17 cellular contexts compared by ENCODE assay signal in genomic region chr12:29742646-29743045, GRCh38. TPM values are rescaled to one million over a fixed set of nuclear protein-coding genes. Genes with fewer than 3 reads are reported as not detected.
DNase-seq lines count a peak whose midpoint lies in the region; ATAC-seq and TF ChIP-seq lines count a peak whose summit lies in the region.
"Had no signal": no experiment of that assay in that cellular context is flagged by ENCODE, and none has a peak within 500 bp of the region (broad histone marks: within the 10 kb centered on the region; RNA-seq: fewer than 3 reads in every experiment).

No MANE protein-coding gene starts in this region.

- H4K20me1 ChIP-seq in IMR-90 (ENCODE audit: insufficient read depth, low read length): peaks cover 3% of the 10 kb centered on the region; the same call in 1 of the 2 replicates

- H4K5ac ChIP-seq in IMR-90 (ENCODE audit: low read depth, low read length): peak overlapping the region; percentile 87; the same call in 1 of the 2 replicates

- H3K56ac ChIP-seq in IMR-90 (ENCODE audit: extremely low read depth, insufficient read depth, low read length): no peak overlapping the region

- H3K9me3 ChIP-seq in IMR-90 (ENCODE audit: control insufficient read depth, insufficient read depth, low read length) (no peaks in the 10 kb centered on the region), psoas muscle (no peaks in the 10 kb centered on the region)
- H3K9me3 ChIP-seq: SJCRH30 had no signal

- H3K79me1 ChIP-seq in IMR-90 (ENCODE audit: low read depth in 1 of 2, low read length in 2 of 2): peaks cover 0 to 27% of the 10 kb centered on the region in 2 experiments; a peak in 2 of 4 replicates

- H4K8ac ChIP-seq in IMR-90 (ENCODE audit: low read depth in 2 of 2, low read length in 2 of 2): peak overlapping the region in 1 of 2 experiments; percentile 73; a peak in 1 of 4 replicates

- no peaks in the 10 kb centered on the region for H3K27me3 ChIP-seq in ACC112 (ENCODE audit: insufficient read depth, low read length)
- no peaks in the 10 kb centered on the region for H3K27me3 ChIP-seq in IMR-90 (ENCODE audit: control insufficient read depth, insufficient read depth, low read length)
- no peaks in the 10 kb centered on the region for H3K27me3 ChIP-seq in psoas muscle (ENCODE audit: insufficient read depth in 3 of 3, low read length in 2 of 3)
- H3K27me3 ChIP-seq: SJCRH30 had no signal

- H3K79me2 ChIP-seq in ACC112 (ENCODE audit: control insufficient read depth, insufficient read depth, low read length, unreplicated experiment): peaks cover 37% of the 10 kb centered on the region

- H3K4ac ChIP-seq in IMR-90 (ENCODE audit: low read depth, low read length): peak overlapping the region; percentile 84; the same call in 1 of the 2 replicates

- peaks cover 2% of the 10 kb centered on the region for H3K27me3 Mint-ChIP-seq in activated T-cell treated with anti-CD3 and anti-CD28 coated beads, Interleukin-2, amount 50 U/mL, for 4 hours (ENCODE audit: low read depth)
- H3K27me3 Mint-ChIP-seq: CD4-positive, CD25-positive, alpha-beta regulatory T cell had no signal

- no peak overlapping the region for H2AK5ac ChIP-seq in IMR-90 (ENCODE audit: low read depth, low read length)

- H3K9me3 Mint-ChIP-seq in activated T-cell treated with anti-CD3 and anti-CD28 coated beads, Interleukin-2, amount 50 U/mL, for 4 hours: no peaks in the 10 kb centered on the region

- TF ChIP-seq RAD21 in IMR-90 (IDR thresholded peaks at IDR 0.05; ENCODE audit: low read length): no peak

- DNase-seq in IMR-90 (no peak), epithelial cell of prostate (ENCODE audit: low read depth, low spot score) (no peak), psoas muscle (no peak), lower leg skin (ENCODE audit: low spot score in 2 of 2) (no peak), coronary artery (ENCODE audit: low spot score) (no peak)
- DNase-seq in activated T-cell treated with anti-CD3 and anti-CD28 coated beads, Interleukin-2, amount 50 U/mL, for 4 hours: no peak
- DNase-seq: ACHN; Calu3; CD4-positive, CD25-positive, alpha-beta regulatory T cell; DMS79 treated with DMSO at 0.1 percent for 48 hours; GDM1; NCI-H1930; NCI-H524; SJCRH30 had no signal

- no peaks in the 10 kb centered on the region for H3K4me1 Mint-ChIP-seq in activated T-cell treated with anti-CD3 and anti-CD28 coated beads, Interleukin-2, amount 50 U/mL, for 4 hours (ENCODE audit: low read depth)
- H3K4me1 Mint-ChIP-seq: CD4-positive, CD25-positive, alpha-beta regulatory T cell had no signal

- H3K23ac ChIP-seq in IMR-90 (ENCODE audit: low read depth, low read length): peak overlapping the region; percentile 39; the same call in 1 of the 2 replicates

- H3K14ac ChIP-seq in IMR-90 (replicated peaks; ENCODE audit: low read depth, low read length): 0 out of 2 replicates have a peak overlapping the region, but pooled peaks have one; percentile 53

- no peak overlapping the region for H3K4me3 Mint-ChIP-seq in activated T-cell treated with anti-CD3 and anti-CD28 coated beads, Interleukin-2, amount 50 U/mL, for 4 hours
- H3K4me3 Mint-ChIP-seq: CD4-positive, CD25-positive, alpha-beta regulatory T cell had no signal

- peak overlapping the region; percentile 86 for H2BK20ac ChIP-seq in IMR-90 (ENCODE audit: low read depth, low read length)

- peak overlapping the region; percentile 80 for H2BK5ac ChIP-seq in IMR-90 (ENCODE audit: low read depth, low read length, poor library complexity, severe bottlenecking)

- in situ Hi-C loops in IMR-90 (cut with MboI; ENCODE audit: low sequenced_read_pairs): no loop called here

- H3K4me1 ChIP-seq in ACC112 (ENCODE audit: control insufficient read depth, insufficient read depth, low read length, unreplicated experiment): peaks cover 76% of the 10 kb centered on the region
- peaks cover 17% of the 10 kb centered on the region for H3K4me1 ChIP-seq in IMR-90 (ENCODE audit: control insufficient read depth, insufficient read depth, low read length)
- H3K4me1 ChIP-seq in psoas muscle: peaks cover 63% of the 10 kb centered on the region

- ATAC-seq in IMR-90 (ENCODE audit: low read depth) (no peak), psoas muscle (no peak), GM19035 (IDR thresholded peaks at IDR 0.05; ENCODE audit: unreplicated experiment) (no peak)
- no peak for ATAC-seq in activated T-cell treated with anti-CD3 and anti-CD28 coated beads, Interleukin-2, amount 50 U/mL, for 4 hours
- ATAC-seq: HepG2 had no signal

- H3K4me3 ChIP-seq in ACC112 (ENCODE audit: low read depth, low read length) (peak overlapping the region; percentile 59; the same call in 1 of the 2 replicates), IMR-90 (ENCODE audit: insufficient read depth, low read depth, low read length) (no peak overlapping the region), psoas muscle (no peak overlapping the region), lower leg skin (ENCODE audit: low read depth, poor library complexity, severe bottlenecking) (no peak overlapping the region), coronary artery (no peak overlapping the region)
- H3K4me3 ChIP-seq: SJCRH30 had no signal

- H3K9me1 ChIP-seq in IMR-90 (ENCODE audit: insufficient read depth, low read length): peaks cover 6% of the 10 kb centered on the region; the same call in 1 of the 2 replicates

- H2BK120ac ChIP-seq in IMR-90 (ENCODE audit: low read depth, low read length): peak overlapping the region; percentile 87

- H3K36me3 ChIP-seq in ACC112 (ENCODE audit: insufficient read depth, low read length): peaks cover 12% of the 10 kb centered on the region
- H3K36me3 ChIP-seq in IMR-90 (ENCODE audit: control insufficient read depth, insufficient read depth, low read length): peaks cover 3% of the 10 kb centered on the region
- H3K36me3 ChIP-seq in psoas muscle (ENCODE audit: insufficient read depth in 1 of 2, low read depth in 1 of 2): peaks cover 0 to 9% of the 10 kb centered on the region in 2 donors

- no peak for TF ChIP-seq POLR2A in IMR-90 (IDR thresholded peaks at IDR 0.05; ENCODE audit: low read depth, low read length)
- TF ChIP-seq POLR2A in lower leg skin (IDR thresholded peaks at IDR 0.05): no peak

- peak overlapping the region; percentile 96 for H3K18ac ChIP-seq in IMR-90 (ENCODE audit: low read depth, low read length)

- TF ChIP-seq CTCF in IMR-90 (conservative IDR thresholded peaks at IDR 0.05; ENCODE audit: low read depth, low read length): no peak
- no peak for TF ChIP-seq CTCF in psoas muscle (IDR thresholded peaks at IDR 0.05)
- no peak for TF ChIP-seq CTCF in lower leg skin (IDR thresholded peaks at IDR 0.05)
- TF ChIP-seq CTCF in coronary artery (IDR thresholded peaks at IDR 0.05): no peak

- H3K27ac ChIP-seq in ACC112 (ENCODE audit: low read depth, low read length): peak overlapping the region; percentile 99
- H3K27ac ChIP-seq in IMR-90 (ENCODE audit: insufficient read depth, low read length): peak overlapping the region; percentile 80; the same call in 1 of the 2 replicates
- peak overlapping the region; percentile 73 for H3K27ac ChIP-seq in epithelial cell of prostate
- H3K27ac ChIP-seq in psoas muscle: peak overlapping the region; percentile 74
- H3K27ac ChIP-seq in coronary artery: peak overlapping the region in 1 of 2 donors; percentile 40
- H3K27ac ChIP-seq: SJCRH30 had no signal

- no peaks in the 10 kb centered on the region for H3K36me3 Mint-ChIP-seq in activated T-cell treated with anti-CD3 and anti-CD28 coated beads, Interleukin-2, amount 50 U/mL, for 4 hours (ENCODE audit: insufficient read depth)
- H3K36me3 Mint-ChIP-seq: CD4-positive, CD25-positive, alpha-beta regulatory T cell had no signal

- CTCF ChIA-PET in IMR-90 (lab: Yijun Ruan, JAX): interaction anchor here (0.6 to 1.4 kb wide), 3 partner anchors 9 to 42 kb away, joined by 3 to 4 read pairs (median 4); no protein-coding TSS in a partner anchor

- H3K9ac ChIP-seq in IMR-90 (ENCODE audit: low read depth, low read length): no peak overlapping the region

- no peak overlapping the region for H2AFZ ChIP-seq in ACC112 (ENCODE audit: low read length, unreplicated experiment)
- H2AFZ ChIP-seq in IMR-90 (replicated peaks; ENCODE audit: low read length, poor library complexity): no peak overlapping the region

- POLR2A ChIA-PET in IMR-90 (lab: Charles Lee; ENCODE audit: unreplicated experiment): no interaction called here

- no peak overlapping the region for H2AK9ac ChIP-seq in IMR-90 (replicated peaks; ENCODE audit: low read depth, low read length, poor library complexity)

- WGBS in IMR-90 (ENCODE audit: extremely low coverage in 2 of 2, insufficient read length in 1 of 2), 2 experiments: no CpG with 5 or more reads among the region's 1 CpG
- 97 to 100% (median 99%) methylated on average over 1 of the region's 1 CpG for WGBS in psoas muscle, 3 donors
- 93 to 96% methylated on average over 1 of the region's 1 CpG for WGBS in lower leg skin, 2 donors

- BruUV-seq in IMR-90 (replicated peaks; lab: Mats Ljungman, UMichigan): no TSS peak

- dilution Hi-C loops in IMR-90 (cut with HindIII; ENCODE audit: low sequenced_read_pairs, unreplicated experiment): no loop called here

- H3K4me2 ChIP-seq in IMR-90 (ENCODE audit: low read depth, low read length): no peak overlapping the region

- H4K91ac ChIP-seq in IMR-90 (ENCODE audit: insufficient read depth, low read depth, low read length): no peak overlapping the region

- intact Hi-C loops in IMR-90 (cut with micrococcal nuclease): no loop called here
- intact Hi-C loops in psoas muscle (cut with DNase I): loop anchor here in 1 of 2 donors (5.0 kb wide), 1 partner anchor 40 kb away; the partner anchor contains the start of gene TMTC1
- intact Hi-C loops in lower leg skin (cut with DNase I; ENCODE audit: low total_unique reads): loop anchor here (1.0 kb wide), 1 partner anchor 11 kb away; no protein-coding TSS in a partner anchor

- peak overlapping the region; percentile 98; the same call in 1 of the 3 replicates for H2BK15ac ChIP-seq in IMR-90 (ENCODE audit: low read depth, low read length)

TF ChIP-seq in IMR-90, 13 proteins besides CTCF, POLR2A, EP300 and RAD21 (continues in another document):
- TF ChIP-seq RCOR1 (IDR thresholded peaks at IDR 0.05; ENCODE audit: insufficient replicate concordance, low read length) (no peak), MAZ (IDR thresholded peaks at IDR 0.05; ENCODE audit: borderline replicate concordance, low read depth, low read length) (no peak), NFE2L2 (IDR thresholded peaks at IDR 0.05; ENCODE audit: low read depth, low read length) (no peak)

RNA-seq across cellular contexts. Expression of gene TMTC1, which starts 41.1 kb away (rescaled TPM):
- total RNA-seq in IMR-90 (2012; rRNA removed): 31.9 and 36.4 TPM in 2 replicates
- 10.6 and 12.5 TPM in 2 replicates for polyA plus RNA-seq in IMR-90 (2012; rRNA removed)
- 6.4 and 7.7 TPM in 2 replicates for polyA plus RNA-seq in IMR-90 (2012; cell fraction: cytosol; rRNA removed)
- polyA plus RNA-seq in IMR-90 (2012; cell fraction: nucleus; rRNA removed; ENCODE audit: low replicate concordance): 4.2 and 12.2 TPM in 2 replicates
- 10 to 100 TPM; 30.4 to 45.8 (median 39.5) TPM for total RNA-seq in psoas muscle
- polyA plus RNA-seq in psoas muscle: 10 to 100 TPM; 15.8 to 29.8 (median 24.7) TPM
- 10 to 100 TPM; 14.1 to 38.2 (median 18.5) TPM for total RNA-seq in lower leg skin
- under 1 TPM; 0.11 to 0.24 (median 0.13) TPM for total RNA-seq in activated T-cell treated with anti-CD3 and anti-CD28 coated beads, Interleukin-2, amount 50 U/mL, for 4 hours
- total RNA-seq: CD4-positive, CD25-positive, alpha-beta regulatory T cell had no signal
- polyA plus RNA-seq: CD4-positive, CD25-positive, alpha-beta regulatory T cell had no signal

Comparison
In these comparisons a context has a peak if more than half of its experiments do, and no peak if none do; other contexts are left out.
1. RNA of gene TMTC1, which starts 41.1 kb away (total RNA-seq): 30.4 to 45.8 TPM in psoas muscle, 31.9 to 36.4 TPM in IMR-90 and 14.1 to 38.2 TPM in lower leg skin; 0.11 to 0.24 TPM in activated T-cell treated with anti-CD3 and anti-CD28 coated beads, Interleukin-2, amount 50 U/mL, for 4 hours; every median in the first group is over 10 times any median in the second.